In genomic region chr7:142181966-142182365, GRCh38 we compare ENCODE assay signal across 33 cellular contexts.
"Had no signal": no experiment of that assay in that cellular context is flagged by ENCODE, and none has a peak within 500 bp of the region (broad histone marks: within the 10 kb centered on the region; RNA-seq: fewer than 3 reads in every experiment).

No MANE protein-coding gene starts in this region.

- H3K36me3 Mint-ChIP-seq: activated CD8-positive, alpha-beta memory T cell treated with anti-CD3 and anti-CD28 coated beads, Interleukin-2, amount 10 ng/mL, durations not matched to agents 7 days and 5 days; activated naive CD4-positive, alpha-beta T cell treated with anti-CD3 and anti-CD28 coated beads, Interleukin-2, amount 10 ng/mL, durations not matched to agents 7 days and 5 days; activated naive CD8-positive, alpha-beta T cell; brain had no signal

- H3K4me3 ChIP-seq: PC-9 had no signal

- DNase-seq: activated CD4-positive, alpha-beta memory T cell treated with anti-CD3 and anti-CD28 coated beads, Interleukin-2, amount 10 ng/mL, durations not matched to agents 7 days and 5 days; activated CD4-positive, alpha-beta T cell treated with anti-CD3 and anti-CD28 coated beads for 1 hour; activated CD4-positive, alpha-beta T cell treated with anti-CD3 and anti-CD28 coated beads for 48 hours; activated CD4-positive, CD25-positive, alpha-beta regulatory T cell; activated CD8-positive, alpha-beta memory T cell treated with anti-CD3 and anti-CD28 coated beads for 24 hours; activated CD8-positive, alpha-beta memory T cell treated with anti-CD3 and anti-CD28 coated beads, Interleukin-2, amount 10 ng/mL, durations not matched to agents 7 days and 5 days; activated CD8-positive, alpha-beta memory T cell treated with anti-CD3 and anti-CD28 coated beads, Interleukin-2, amount 50 U/mL, for 48 hours; activated effector memory CD4-positive, alpha-beta T cell treated with Interleukin-2 at 50 U/mL for 16 hours; activated naive CD4-positive, alpha-beta T cell treated with anti-CD3 and anti-CD28 coated beads, Interleukin-2, amount 10 ng/mL, durations not matched to agents 7 days and 5 days; activated naive CD8-positive, alpha-beta T cell treated with anti-CD3 and anti-CD28 coated beads, Interleukin-2, amount 50 U/mL, for 24 hours; activated T-cell treated with anti-CD3 and anti-CD28 coated beads, Interleukin-2, amount 50 U/mL, for 48 hours; anterior cingulate cortex; caudate nucleus; NCI-H1092 treated with DMSO at 0.1 percent for 48 hours; NCI-H1417; NCI-H146; NCI-H187 treated with DMSO at 0.1 percent for 48 hours; NCI-H2081; NCI-H226; NCI-H446 treated with DMSO at 0.1 percent for 48 hours; NCI-H524; NCI-H69; PC-9; SW 1271; T-helper 1 cell; T-helper 2 cell; T-helper 9 cell had no signal

- H2AFZ ChIP-seq: PC-9 had no signal

- H3K27ac Mint-ChIP-seq: activated CD4-positive, alpha-beta memory T cell treated with anti-CD3 and anti-CD28 coated beads, Interleukin-2, amount 10 ng/mL, durations not matched to agents 7 days and 5 days; activated CD8-positive, alpha-beta memory T cell treated with anti-CD3 and anti-CD28 coated beads, Interleukin-2, amount 10 ng/mL, durations not matched to agents 7 days and 5 days; activated naive CD4-positive, alpha-beta T cell treated with anti-CD3 and anti-CD28 coated beads, Interleukin-2, amount 10 ng/mL, durations not matched to agents 7 days and 5 days; activated naive CD8-positive, alpha-beta T cell; activated naive CD8-positive, alpha-beta T cell treated with anti-CD3 and anti-CD28 coated beads, Interleukin-2, amount 50 U/mL, for 24 hours; brain had no signal

- H3K4me1 Mint-ChIP-seq: brain had no signal

- H3K4me3 Mint-ChIP-seq: activated CD4-positive, alpha-beta memory T cell treated with anti-CD3 and anti-CD28 coated beads, Interleukin-2, amount 10 ng/mL, durations not matched to agents 7 days and 5 days; activated CD8-positive, alpha-beta memory T cell treated with anti-CD3 and anti-CD28 coated beads, Interleukin-2, amount 10 ng/mL, durations not matched to agents 7 days and 5 days; activated naive CD4-positive, alpha-beta T cell treated with anti-CD3 and anti-CD28 coated beads, Interleukin-2, amount 10 ng/mL, durations not matched to agents 7 days and 5 days; activated naive CD8-positive, alpha-beta T cell; activated naive CD8-positive, alpha-beta T cell treated with anti-CD3 and anti-CD28 coated beads, Interleukin-2, amount 50 U/mL, for 24 hours; brain had no signal

- H3K4me2 ChIP-seq: PC-9 had no signal

- FAIRE-seq: RCC 7860 had no signal

- ATAC-seq: activated CD8-positive, alpha-beta memory T cell treated with anti-CD3 and anti-CD28 coated beads, Interleukin-2, amount 10 ng/mL, durations not matched to agents 7 days and 5 days; activated naive CD8-positive, alpha-beta T cell treated with anti-CD3 and anti-CD28 coated beads, Interleukin-2, amount 50 U/mL, for 24 hours; Right ventricle myocardium inferior had no signal

- H3K9me3 Mint-ChIP-seq: activated CD4-positive, alpha-beta memory T cell treated with anti-CD3 and anti-CD28 coated beads, Interleukin-2, amount 10 ng/mL, durations not matched to agents 7 days and 5 days; activated naive CD4-positive, alpha-beta T cell treated with anti-CD3 and anti-CD28 coated beads, Interleukin-2, amount 10 ng/mL, durations not matched to agents 7 days and 5 days; activated naive CD8-positive, alpha-beta T cell treated with anti-CD3 and anti-CD28 coated beads, Interleukin-2, amount 50 U/mL, for 24 hours; brain had no signal

- H3K27ac ChIP-seq: PC-9, RWPE1, VCaP had no signal
